In genomic region chr6:25962368-25963127, GRCh38 we compare ENCODE assay signal across 1 cellular context.
TF ChIP-seq lines count a peak whose summit lies in the region.

Gene TRIM38, plus strand, starts transcription at chr6:25962802. Its CDS starts 3,721 bp downstream, at chr6:25966523.

TF ChIP-seq in HepG2, 621 proteins besides CTCF, POLR2A, EP300 and RAD21 (continued from another document and continues in another):
- TF ChIP-seq XRCC5 (optimal IDR thresholded peaks at IDR 0.05; ENCODE audit: low read length): no peak
- TF ChIP-seq PHF8 (CRISPR knock-in tag; IDR thresholded peaks at IDR 0.05): peak; percentile 74
- TF ChIP-seq ATAD3A (CRISPR knock-in tag; IDR thresholded peaks at IDR 0.05): no peak
- peak; percentile 51; the same call in 1 of the 2 replicates for TF ChIP-seq ZMYM4 (CRISPR knock-in tag; IDR thresholded peaks at IDR 0.05)
- peak; percentile 27; the same call in 1 of the 2 replicates for TF ChIP-seq FOSL2 (CRISPR knock-in tag; IDR thresholded peaks at IDR 0.05)
- peak; percentile 27 for TF ChIP-seq ZNF883 (CRISPR knock-in tag; IDR thresholded peaks at IDR 0.05; ENCODE audit: not compliant biosample characterization)
- TF ChIP-seq ELF3 (CRISPR knock-in tag; IDR thresholded peaks at IDR 0.05): peak; percentile 72
- TF ChIP-seq PAF1 (CRISPR knock-in tag; IDR thresholded peaks at IDR 0.05): no peak
- TF ChIP-seq MBD4 (IDR thresholded peaks at IDR 0.05; ENCODE audit: borderline replicate concordance, low read length): no peak
- TF ChIP-seq ZFP82 (CRISPR knock-in tag; IDR thresholded peaks at IDR 0.05; ENCODE audit: borderline replicate concordance): no peak
- TF ChIP-seq GPN1 (CRISPR knock-in tag; IDR thresholded peaks at IDR 0.05; ENCODE audit: borderline replicate concordance): no peak
- TF ChIP-seq MED13 (CRISPR knock-in tag; IDR thresholded peaks at IDR 0.05): no peak
- TF ChIP-seq SIN3A (IDR thresholded peaks at IDR 0.05; ENCODE audit: borderline replicate concordance, low read depth, low read length): 0 out of 2 replicates have a peak, but pooled peaks have one; percentile 36
- no peak for TF ChIP-seq FOXO4 (CRISPR knock-in tag; conservative IDR thresholded peaks at IDR 0.05)
- peak; percentile 32; the same call in 1 of the 2 replicates for TF ChIP-seq SP5 (CRISPR knock-in tag; IDR thresholded peaks at IDR 0.05; ENCODE audit: borderline replicate concordance, low read depth)
- TF ChIP-seq CHCHD3 (CRISPR knock-in tag; IDR thresholded peaks at IDR 0.05): no peak
- TF ChIP-seq IRF2 (CRISPR knock-in tag; IDR thresholded peaks at IDR 0.05): peak; percentile 43; the same call in 1 of the 2 replicates
- 0 out of 2 replicates have a peak, but pooled peaks have one; percentile 41 for TF ChIP-seq PHF20 (CRISPR knock-in tag; IDR thresholded peaks at IDR 0.05)
- TF ChIP-seq TFE3 (CRISPR knock-in tag; IDR thresholded peaks at IDR 0.05): 0 out of 2 replicates have a peak, but pooled peaks have one; percentile 13
- TF ChIP-seq NR2C2 (CRISPR knock-in tag; IDR thresholded peaks at IDR 0.05; ENCODE audit: borderline replicate concordance): peak; percentile 52
- TF ChIP-seq TAF1 (CRISPR knock-in tag; IDR thresholded peaks at IDR 0.05): peak; percentile 58; the same call in 1 of the 2 replicates
- TF ChIP-seq ZNF280D (CRISPR knock-in tag; IDR thresholded peaks at IDR 0.05): peak; percentile 74; the same call in 1 of the 2 replicates
- peak; percentile 39; the same call in 1 of the 2 replicates for TF ChIP-seq IKZF5 (CRISPR knock-in tag; IDR thresholded peaks at IDR 0.05)
- TF ChIP-seq SALL1 (CRISPR knock-in tag; IDR thresholded peaks at IDR 0.05): peak; percentile 42; the same call in 1 of the 2 replicates
- TF ChIP-seq ZNF530 (CRISPR knock-in tag; IDR thresholded peaks at IDR 0.05; ENCODE audit: low read depth): no peak
- TF ChIP-seq ARNT2 (CRISPR knock-in tag; IDR thresholded peaks at IDR 0.05; ENCODE audit: low read depth): no peak
- TF ChIP-seq ARHGAP35 (CRISPR knock-in tag; IDR thresholded peaks at IDR 0.05; ENCODE audit: borderline replicate concordance): no peak
- peak; percentile 23; the same call in 1 of the 2 replicates for TF ChIP-seq CEBPG (CRISPR knock-in tag; IDR thresholded peaks at IDR 0.05)
- TF ChIP-seq ZNF766 (CRISPR knock-in tag; IDR thresholded peaks at IDR 0.05; ENCODE audit: borderline replicate concordance): no peak
- TF ChIP-seq PBX3 (CRISPR knock-in tag; IDR thresholded peaks at IDR 0.05; ENCODE audit: borderline replicate concordance): no peak
- no peak for TF ChIP-seq HDAC6 (IDR thresholded peaks at IDR 0.05; ENCODE audit: low read depth, low read length)
- no peak for TF ChIP-seq ZNF354B (CRISPR knock-in tag; IDR thresholded peaks at IDR 0.05)
- 0 out of 2 replicates have a peak, but pooled peaks have one; percentile 18 for TF ChIP-seq ARID2 (CRISPR knock-in tag; IDR thresholded peaks at IDR 0.05; ENCODE audit: borderline replicate concordance)
- no peak for TF ChIP-seq U2AF1 (optimal IDR thresholded peaks at IDR 0.05; ENCODE audit: low read depth, low read length)
- no peak for TF ChIP-seq PLRG1 (conservative IDR thresholded peaks at IDR 0.05)
- TF ChIP-seq ZNF644 (CRISPR knock-in tag; IDR thresholded peaks at IDR 0.05; ENCODE audit: low read depth): no peak
- no peak for TF ChIP-seq ZNF891 (CRISPR knock-in tag; IDR thresholded peaks at IDR 0.05)
- no peak for TF ChIP-seq SMAD3 (CRISPR knock-in tag; IDR thresholded peaks at IDR 0.05)
- 0 out of 2 replicates have a peak, but pooled peaks have one; percentile 10 for TF ChIP-seq ZNF441 (CRISPR knock-in tag; IDR thresholded peaks at IDR 0.05; ENCODE audit: borderline replicate concordance)
- TF ChIP-seq CREM (IDR thresholded peaks at IDR 0.05): 0 out of 2 replicates have a peak, but pooled peaks have one; percentile 38
- TF ChIP-seq CREM (CRISPR knock-in tag; IDR thresholded peaks at IDR 0.05): no peak
- TF ChIP-seq ZNF609 (CRISPR knock-in tag; IDR thresholded peaks at IDR 0.05; ENCODE audit: borderline replicate concordance): no peak
- 0 out of 2 replicates have a peak, but pooled peaks have one; percentile 13 for TF ChIP-seq ZNF878 (CRISPR knock-in tag; IDR thresholded peaks at IDR 0.05)
- TF ChIP-seq ZNF263 (CRISPR knock-in tag; IDR thresholded peaks at IDR 0.05): no peak
- no peak for TF ChIP-seq ZNF747 (CRISPR knock-in tag; IDR thresholded peaks at IDR 0.05; ENCODE audit: borderline replicate concordance)
- TF ChIP-seq NCOR1 (IDR thresholded peaks at IDR 0.05; ENCODE audit: borderline replicate concordance, low read length): no peak
- TF ChIP-seq GLMP (CRISPR knock-in tag; IDR thresholded peaks at IDR 0.05; ENCODE audit: borderline replicate concordance): no peak
- peak; percentile 24; the same call in 1 of the 2 replicates for TF ChIP-seq KDM2A (CRISPR knock-in tag; IDR thresholded peaks at IDR 0.05; ENCODE audit: borderline replicate concordance, low read depth)
- no peak for TF ChIP-seq SNAI1 (CRISPR knock-in tag; IDR thresholded peaks at IDR 0.05; ENCODE audit: borderline replicate concordance)
- TF ChIP-seq TBX3 (IDR thresholded peaks at IDR 0.05; ENCODE audit: borderline replicate concordance): no peak
- peak; percentile 52; the same call in 1 of the 2 replicates for TF ChIP-seq ZNF317 (CRISPR knock-in tag; IDR thresholded peaks at IDR 0.05)
